ENCODE assay signal across 7 cellular contexts in genomic region chr6:3457710-3458605, GRCh38. TPM values are rescaled to one million over a fixed set of nuclear protein-coding genes. Genes with fewer than 3 reads are reported as not detected.
DNase-seq lines count a peak whose midpoint lies in the region; ATAC-seq and TF ChIP-seq lines count a peak whose summit lies in the region.

No MANE protein-coding gene starts in this region.

- H3K36me3 Mint-ChIP-seq in HFFc6 (ENCODE audit: low read depth) = no peaks in the 10 kb centered on the region
- no peaks in the 10 kb centered on the region for H3K36me3 Mint-ChIP-seq in brain

- H3K27ac Mint-ChIP-seq in HFFc6 (no peak overlapping the region), brain (peak overlapping the region; percentile 80 to 92 (median 88))

- DNase-seq in HFFc6 (no peak), NCI-H82 treated with DMSO at 0.1 percent for 48 hours (lab: John Stamatoyannopoulos, UW; ENCODE audit: unreplicated experiment) (peak; percentile 12), inferior parietal cortex (ENCODE audit: extremely low spot score) (peak; percentile 71), skeletal muscle cell (ENCODE audit: low read depth) (no peak), cerebellar nuclear complex (lab: John Stamatoyannopoulos, UW) (no peak)

- peak overlapping the region; percentile 45 for H3K4me3 ChIP-seq in skeletal muscle cell (ENCODE audit: low read depth, low read length)

- H3K9me3 Mint-ChIP-seq in HFFc6 = no peaks in the 10 kb centered on the region
- H3K9me3 Mint-ChIP-seq in brain = peaks cover 0 to 7% (median 0%) of the 10 kb centered on the region in 5 experiments

- peak overlapping the region; percentile 50 for H3K4me3 Mint-ChIP-seq in HFFc6
- H3K4me3 Mint-ChIP-seq in brain = peak overlapping the region; percentile 83 to 90 (median 85)

- no peak for TF ChIP-seq CTCF in HFFc6 (IDR thresholded peaks at IDR 0.05)
- TF ChIP-seq CTCF in brain (conservative IDR thresholded peaks at IDR 0.05) = no peak

- peaks cover 21% of the 10 kb centered on the region for H3K27me3 Mint-ChIP-seq in HFFc6 (ENCODE audit: insufficient read depth)
- no peaks in the 10 kb centered on the region for H3K27me3 Mint-ChIP-seq in brain

- H3K4me1 Mint-ChIP-seq in HFFc6 (ENCODE audit: low read depth) (peaks cover 6% of the 10 kb centered on the region), brain (peaks cover 24% of the 10 kb centered on the region)

- ATAC-seq in HG02970 (IDR thresholded peaks at IDR 0.05; ENCODE audit: low FRiP score, unreplicated experiment) = no peak

RNA-seq across cellular contexts. Expression of gene SLC22A23, which starts 1.1 kb away (rescaled TPM):
- under 1 TPM; 0.10 to 0.55 (median 0.21) TPM for total RNA-seq in HFFc6 (2021; fragmentation: NEBNext Ultra II Directional; extraction: Animal tissue kit (Norgen Biotek cat#: 25700))
- polyA plus RNA-seq in brain (ENCODE audit: insufficient read depth, low read depth, low replicate concordance) = 25.9 TPM

Comparison
In these comparisons a context has a peak if more than half of its experiments do, and no peak if none do; other contexts are left out.
1. DNase-seq: peak in NCI-H82 treated with DMSO at 0.1 percent for 48 hours (single experiment) and inferior parietal cortex (single experiment); none in HFFc6 (single experiment), skeletal muscle cell (single experiment) and cerebellar nuclear complex (0 of 2).